ENCODE assay signal across 12 cellular contexts in genomic region chr17:78113804-78114785, GRCh38. TPM values are rescaled to one million over a fixed set of nuclear protein-coding genes. Genes with fewer than 3 reads are reported as not detected.
DNase-seq lines count a peak whose midpoint lies in the region; FAIRE-seq and TF ChIP-seq lines count a peak whose summit lies in the region.
"Had no signal": no experiment of that assay in that cellular context is flagged by ENCODE, and none has a peak within 500 bp of the region (broad histone marks: within the 10 kb centered on the region; RNA-seq: fewer than 3 reads in every experiment).

No MANE protein-coding gene starts in this region.

- H3K36me3 ChIP-seq in kidney (ENCODE audit: control insufficient read depth in 1 of 2, insufficient read depth in 2 of 2, low read length in 2 of 2) (no peaks in the 10 kb centered on the region), transverse colon (no peaks in the 10 kb centered on the region), BE2C (no peaks in the 10 kb centered on the region)
- H3K36me3 ChIP-seq: pancreas had no signal

- no peak for TF ChIP-seq EP300 in transverse colon (IDR thresholded peaks at IDR 0.05; ENCODE audit: low read depth)

- H3K27me3 ChIP-seq in transverse colon (no peaks in the 10 kb centered on the region), BE2C (no peaks in the 10 kb centered on the region)
- H3K27me3 ChIP-seq: BLaER1, pancreas had no signal

- TF ChIP-seq CTCF in AG10803 (conservative IDR thresholded peaks at IDR 0.05; ENCODE audit: low read length) = no peak
- no peak for TF ChIP-seq CTCF in kidney (IDR thresholded peaks at IDR 0.05; ENCODE audit: borderline replicate concordance, extremely low read depth, insufficient read depth)
- no peak for TF ChIP-seq CTCF in transverse colon (IDR thresholded peaks at IDR 0.05)
- TF ChIP-seq CTCF in GM10248 (IDR thresholded peaks at IDR 0.05; ENCODE audit: control extremely low read depth, extremely low read depth, low read depth, missing control alignments) = no peak
- no peak for TF ChIP-seq CTCF in BE2C (IDR thresholded peaks at IDR 0.05; ENCODE audit: low read depth, low read length)

- intact Hi-C loops in kidney (cut with DNase I) = loop anchor here (10.0 kb wide), 2 partner anchors 61 to 131 kb away; no protein-coding TSS in a partner anchor
- intact Hi-C loops in transverse colon (cut with DNase I; ENCODE audit: low total_unique reads) = loop anchor here (5.0 to 10.0 kb wide), 2 partner anchors 63 to 141 kb away; no protein-coding TSS in a partner anchor

- H3K4me1 ChIP-seq in kidney (ENCODE audit: control insufficient read depth in 1 of 2, insufficient read depth in 1 of 2, low read depth in 1 of 2, low read length in 2 of 2) = peaks cover 0 to 2% of the 10 kb centered on the region in 2 donors
- H3K4me1 ChIP-seq in transverse colon = peaks cover 0 to 14% (median 11%) of the 10 kb centered on the region in 4 donors
- H3K4me1 ChIP-seq in BE2C = peaks cover 8% of the 10 kb centered on the region
- H3K4me1 ChIP-seq: pancreas had no signal

- CTCF ChIA-PET in GM10248 (lab: Yijun Ruan, JAX) = interaction anchor here (0.8 to 4.6 kb wide), 15 partner anchors 11 to 191 kb away, joined by 3 to 24 read pairs (median 5); no protein-coding TSS in a partner anchor

- peak; percentile 83 for FAIRE-seq in GM18507 (lab: Jason Lieb, UNC)
- FAIRE-seq in kidney (lab: Jason Lieb, UNC) = no peak
- FAIRE-seq: pancreas had no signal

- POLR2A ChIA-PET in GM10248 (lab: Yijun Ruan, JAX) = no interaction called here

- H3K9me3 ChIP-seq in kidney (ENCODE audit: control insufficient read depth in 1 of 2, low read length in 2 of 2) = no peaks in the 10 kb centered on the region
- no peaks in the 10 kb centered on the region for H3K9me3 ChIP-seq in transverse colon
- H3K9me3 ChIP-seq in BE2C = no peaks in the 10 kb centered on the region
- H3K9me3 ChIP-seq: BLaER1, pancreas had no signal

- H3K4me3 ChIP-seq in AG10803 (ENCODE audit: low read length) = no peak overlapping the region
- no peak overlapping the region for H3K4me3 ChIP-seq in kidney (ENCODE audit: low read length in 2 of 2)
- no peak overlapping the region for H3K4me3 ChIP-seq in transverse colon
- no peak overlapping the region for H3K4me3 ChIP-seq in BE2C (ENCODE audit: low read depth, low read length)
- H3K4me3 ChIP-seq: BLaER1, GM23248, pancreas had no signal

- H3K9ac ChIP-seq in kidney (ENCODE audit: low read length in 2 of 2) = no peak overlapping the region
- H3K9ac ChIP-seq: BLaER1, GM23248 had no signal

- DNase-seq in AG10803 (ENCODE audit: low read depth) (peak; percentile 4), GM18507 (ENCODE audit: extremely low spot score, insufficient read length, low read depth) (no peak), kidney (peak; percentile 43), transverse colon (no peak), GM10248 (ENCODE audit: extremely low spot score) (no peak), NCI-H748 treated with DMSO at 0.1 percent for 48 hours (lab: John Stamatoyannopoulos, UW) (no peak), BE2C (no peak)
- peak; percentile 52 to 65 for DNase-seq in activated T-cell treated with anti-CD3 and anti-CD28 coated beads, Interleukin-2, amount 50 U/mL, for 48 hours
- DNase-seq: GM23248, NCI-H1105 treated with DMSO at 0.1 percent for 48 hours had no signal

- 83 to 85% methylated on average over 4 to 25 of the region's 25 CpGs for WGBS in transverse colon (ENCODE audit: low coverage in 1 of 2), 2 donors

- TF ChIP-seq POLR2A in transverse colon (IDR thresholded peaks at IDR 0.05) = no peak

- in situ Hi-C loops in transverse colon (cut with MboI; ENCODE audit: low pct_ligation_motif_present in 1 of 4, low pct_unique_long_range_greater_than_20kb in 1 of 4, low sequenced_read_pairs in 3 of 4) = loop anchor here in 3 of 4 donors (10.0 kb wide), 2 partner anchors 61 to 131 kb away; no protein-coding TSS in a partner anchor

- H3K27ac ChIP-seq in kidney (ENCODE audit: low read depth in 2 of 2, low read length in 2 of 2) (no peak overlapping the region), transverse colon (no peak overlapping the region)
- H3K27ac ChIP-seq: BLaER1, GM23248, pancreas had no signal

RNA-seq across cellular contexts. Expression of gene TMC6, which starts 14.5 kb away (rescaled TPM):
- total RNA-seq in kidney (115 TPM), transverse colon (100 to 1,000 TPM in 1 of 4 donors, 10 to 100 TPM in 3; 39.7 to 181 (median 68.0) TPM)
- 15.0 TPM for polyA plus RNA-seq in kidney (ENCODE audit: insufficient read depth, low read depth, low replicate concordance)
- 163 TPM for polyA plus RNA-seq in BE2C (2012; ENCODE audit: insufficient read depth, insufficient read length, low read depth)
- total RNA-seq: GM23248 had no signal
- polyA plus RNA-seq: GM23248 had no signal

RNA-seq across cellular contexts. Expression of gene TMC8, which starts 16.5 kb away (rescaled TPM):
- total RNA-seq in kidney (35.9 TPM), transverse colon (10 to 100 TPM in 2 of 4 donors, 1 to 10 TPM in 2; 1.2 to 40.8 (median 9.8) TPM)
- polyA plus RNA-seq in kidney (ENCODE audit: insufficient read depth, low read depth, low replicate concordance) = 1.0 TPM
- 2.8 TPM for polyA plus RNA-seq in BE2C (2012; ENCODE audit: insufficient read depth, insufficient read length, low read depth)
- total RNA-seq: GM23248 had no signal
- polyA plus RNA-seq: GM23248 had no signal

RNA-seq across cellular contexts. Expression of gene C17orf99, which starts 32.1 kb away (rescaled TPM):
- total RNA-seq in kidney (not detected), transverse colon (not detected)
- not detected for polyA plus RNA-seq in kidney (ENCODE audit: insufficient read depth, low read depth, low replicate concordance)
- not detected for polyA plus RNA-seq in BE2C (2012; ENCODE audit: insufficient read depth, insufficient read length, low read depth)
- total RNA-seq: GM23248, pancreas had no signal
- polyA plus RNA-seq: GM23248, pancreas had no signal

RNA-seq across cellular contexts. Expression of gene SYNGR2, which starts 54.3 kb away (rescaled TPM):
- total RNA-seq in kidney = 165 TPM
- 149 TPM for polyA plus RNA-seq in kidney (ENCODE audit: insufficient read depth, low read depth, low replicate concordance)
- 100 to 1,000 TPM; 102 to 121 (median 106) TPM for total RNA-seq in transverse colon
- polyA plus RNA-seq in BE2C (2012; ENCODE audit: insufficient read depth, insufficient read length, low read depth) = 76.9 TPM

Comparison
In these comparisons a context has a peak if more than half of its experiments do, and no peak if none do; other contexts are left out.
1. DNase-seq: peak in AG10803 (single experiment), activated T-cell treated with anti-CD3 and anti-CD28 coated beads, Interleukin-2, amount 50 U/mL, for 48 hours (2 of 2) and kidney (single experiment); none in GM18507 (single experiment), transverse colon (single experiment), GM10248 (single experiment), NCI-H748 treated with DMSO at 0.1 percent for 48 hours (single experiment) and BE2C (single experiment).